In genomic region chr12:58871557-58871956, GRCh38 we compare ENCODE assay signal across 29 cellular contexts. TPM values are rescaled to one million over a fixed set of nuclear protein-coding genes. Genes with fewer than 3 reads are reported as not detected.
DNase-seq lines count a peak whose midpoint lies in the region; ATAC-seq, FAIRE-seq and TF ChIP-seq lines count a peak whose summit lies in the region.
"Had no signal": no experiment of that assay in that cellular context is flagged by ENCODE, and none has a peak within 500 bp of the region (broad histone marks: within the 10 kb centered on the region; RNA-seq: fewer than 3 reads in every experiment).

No MANE protein-coding gene starts in this region.

- DNase-seq in EL (peak; percentile 31), OCI-M1 (lab: John Stamatoyannopoulos, UW) (peak; percentile 47), fibroblast of mammary gland (ENCODE audit: low read depth) (peak; percentile 55), small intestine (peak; percentile 23), natural killer cell (no peak), NCI-H2171 (lab: John Stamatoyannopoulos, UW) (no peak)
- DNase-seq in activated CD4-positive, alpha-beta memory T cell treated with anti-CD3 and anti-CD28 coated beads, Interleukin-2, amount 10 ng/mL, durations not matched to agents 7 days and 5 days: no peak
- DNase-seq: activated B cell treated with CpG ODN at 0.5 μM for 24 hours; activated CD8-positive, alpha-beta memory T cell treated with anti-CD3 and anti-CD28 coated beads, Interleukin-2, amount 50 U/mL, for 4 hours; activated naive CD8-positive, alpha-beta T cell treated with anti-CD3 and anti-CD28 coated beads for 36 hours; caudate nucleus; CD4-positive, alpha-beta T cell; gastrocnemius medialis; hypothalamus; KBM-7; left lung; naive thymus-derived CD8-positive, alpha-beta T cell; NCI-H187; NCI-H748 treated with DMSO at 0.1 percent for 48 hours; stimulated activated CD4-positive, alpha-beta T cell treated with anti-CD3 and anti-CD28 coated beads, Interleukin-4, amount 100 ng/mL, for 1 hour; stimulated activated naive CD4-positive, alpha-beta T cell; SW 1271; T1000; testis had no signal

- H3K4me1 ChIP-seq in small intestine (ENCODE audit: control insufficient read depth in 2 of 2, insufficient read depth in 1 of 2, low read depth in 1 of 2, low read length in 1 of 2): no peaks in the 10 kb centered on the region
- H3K4me1 ChIP-seq: gastrocnemius medialis, left lung, testis, vagina had no signal

- H3K4me1 Mint-ChIP-seq in natural killer cell: no peaks in the 10 kb centered on the region
- no peaks in the 10 kb centered on the region for H3K4me1 Mint-ChIP-seq in activated CD4-positive, alpha-beta memory T cell treated with anti-CD3 and anti-CD28 coated beads, Interleukin-2, amount 10 ng/mL, durations not matched to agents 7 days and 5 days
- H3K4me1 Mint-ChIP-seq: activated B cell treated with CpG ODN at 0.5 μM for 24 hours; activated naive CD8-positive, alpha-beta T cell treated with anti-CD3 and anti-CD28 coated beads for 36 hours; activated T-helper 17 cell treated with anti-CD3 and anti-CD28 coated beads, Interleukin-2, amount 50 U/mL, for 72 hours; mesothelial cell of epicardium; naive thymus-derived CD8-positive, alpha-beta T cell had no signal

- H3K9me3 Mint-ChIP-seq in natural killer cell: peaks cover 9 to 10% of the 10 kb centered on the region in 2 donors
- H3K9me3 Mint-ChIP-seq in activated CD4-positive, alpha-beta memory T cell treated with anti-CD3 and anti-CD28 coated beads, Interleukin-2, amount 10 ng/mL, durations not matched to agents 7 days and 5 days: peaks cover 4% of the 10 kb centered on the region
- H3K9me3 Mint-ChIP-seq: activated naive CD8-positive, alpha-beta T cell treated with anti-CD3 and anti-CD28 coated beads for 36 hours; activated T-helper 17 cell treated with anti-CD3 and anti-CD28 coated beads, Interleukin-2, amount 50 U/mL, for 72 hours; CD4-positive, alpha-beta T cell; mesothelial cell of epicardium had no signal

- H3K4me3 Mint-ChIP-seq in natural killer cell: no peak overlapping the region
- H3K4me3 Mint-ChIP-seq in activated CD4-positive, alpha-beta memory T cell treated with anti-CD3 and anti-CD28 coated beads, Interleukin-2, amount 10 ng/mL, durations not matched to agents 7 days and 5 days: no peak overlapping the region
- H3K4me3 Mint-ChIP-seq: activated B cell treated with CpG ODN at 0.5 μM for 24 hours; activated naive CD8-positive, alpha-beta T cell treated with anti-CD3 and anti-CD28 coated beads for 36 hours; activated T-helper 17 cell treated with anti-CD3 and anti-CD28 coated beads, Interleukin-2, amount 50 U/mL, for 72 hours; CD4-positive, alpha-beta T cell; mesothelial cell of epicardium; naive thymus-derived CD8-positive, alpha-beta T cell had no signal

- H3K36me3 Mint-ChIP-seq in natural killer cell: no peaks in the 10 kb centered on the region
- H3K36me3 Mint-ChIP-seq in activated CD4-positive, alpha-beta memory T cell treated with anti-CD3 and anti-CD28 coated beads, Interleukin-2, amount 10 ng/mL, durations not matched to agents 7 days and 5 days (ENCODE audit: low read depth): no peaks in the 10 kb centered on the region
- H3K36me3 Mint-ChIP-seq: activated naive CD8-positive, alpha-beta T cell treated with anti-CD3 and anti-CD28 coated beads for 36 hours; naive thymus-derived CD8-positive, alpha-beta T cell had no signal

- H3K36me3 ChIP-seq in small intestine (ENCODE audit: control insufficient read depth in 2 of 2, insufficient read depth in 2 of 2, low read length in 2 of 2): peaks cover 10 to 11% of the 10 kb centered on the region in 2 donors

- H3K9me3 ChIP-seq in small intestine (ENCODE audit: control insufficient read depth, low read depth): no peaks in the 10 kb centered on the region
- H3K9me3 ChIP-seq: gastrocnemius medialis, left lung, testis, vagina had no signal

- CTCF ChIA-PET in activated CD4-positive, alpha-beta memory T cell treated with anti-CD3 and anti-CD28 coated beads, Interleukin-2, amount 10 ng/mL, durations not matched to agents 7 days and 5 days (lab: Charles Lee): no interaction called here

- no peaks in the 10 kb centered on the region for H3K27me3 Mint-ChIP-seq in natural killer cell (ENCODE audit: low read depth in 2 of 2)
- no peaks in the 10 kb centered on the region for H3K27me3 Mint-ChIP-seq in activated CD4-positive, alpha-beta memory T cell treated with anti-CD3 and anti-CD28 coated beads, Interleukin-2, amount 10 ng/mL, durations not matched to agents 7 days and 5 days
- H3K27me3 Mint-ChIP-seq: activated B cell treated with CpG ODN at 0.5 μM for 24 hours; activated naive CD8-positive, alpha-beta T cell treated with anti-CD3 and anti-CD28 coated beads for 36 hours; activated T-helper 17 cell treated with anti-CD3 and anti-CD28 coated beads, Interleukin-2, amount 50 U/mL, for 72 hours; CD4-positive, alpha-beta T cell; naive thymus-derived CD8-positive, alpha-beta T cell had no signal

- H3K27ac ChIP-seq in small intestine (ENCODE audit: low read depth in 1 of 2, low read length in 1 of 2): no peak overlapping the region
- H3K27ac ChIP-seq: left lung, testis, vagina had no signal

- intact Hi-C loops in natural killer cell (cut with micrococcal nuclease): no loop called here

- no peak for ATAC-seq in natural killer cell
- ATAC-seq: activated T-helper 17 cell treated with anti-CD3 and anti-CD28 coated beads, Interleukin-2, amount 50 U/mL, for 72 hours; gastrocnemius medialis; left lung; naive thymus-derived CD8-positive, alpha-beta T cell had no signal

- H3K27ac Mint-ChIP-seq in natural killer cell: no peak overlapping the region
- no peak overlapping the region for H3K27ac Mint-ChIP-seq in activated CD4-positive, alpha-beta memory T cell treated with anti-CD3 and anti-CD28 coated beads, Interleukin-2, amount 10 ng/mL, durations not matched to agents 7 days and 5 days
- H3K27ac Mint-ChIP-seq: activated B cell treated with CpG ODN at 0.5 μM for 24 hours; activated naive CD8-positive, alpha-beta T cell treated with anti-CD3 and anti-CD28 coated beads for 36 hours; activated T-helper 17 cell treated with anti-CD3 and anti-CD28 coated beads, Interleukin-2, amount 50 U/mL, for 72 hours; CD4-positive, alpha-beta T cell; mesothelial cell of epicardium; naive thymus-derived CD8-positive, alpha-beta T cell had no signal

- FAIRE-seq in small intestine (lab: Jason Lieb, UNC): no peak
- FAIRE-seq: astrocyte, endothelial cell of umbilical vein had no signal

- POLR2A ChIA-PET in activated CD4-positive, alpha-beta memory T cell treated with anti-CD3 and anti-CD28 coated beads, Interleukin-2, amount 10 ng/mL, durations not matched to agents 7 days and 5 days (lab: Charles Lee): no interaction called here

- H3K4me3 ChIP-seq in fibroblast of mammary gland (ENCODE audit: control insufficient read depth, low read depth, low read length): no peak overlapping the region
- no peak overlapping the region for H3K4me3 ChIP-seq in small intestine (ENCODE audit: low read depth in 1 of 2, low read length in 2 of 2)
- H3K4me3 ChIP-seq: left lung, testis, vagina had no signal

- no peak for TF ChIP-seq CTCF in fibroblast of mammary gland (conservative IDR thresholded peaks at IDR 0.05; ENCODE audit: control insufficient read depth, insufficient read depth, low read depth, low read length)
- no peak for TF ChIP-seq CTCF in natural killer cell (IDR thresholded peaks at IDR 0.05)

- 50 to 58% (median 52%) methylated on average over 5 of the region's 5 CpGs for WGBS in small intestine, 3 donors

- H3K27me3 ChIP-seq in small intestine (ENCODE audit: control insufficient read depth in 2 of 2, insufficient read depth in 2 of 2, low read length in 2 of 2): no peaks in the 10 kb centered on the region
- H3K27me3 ChIP-seq: gastrocnemius medialis, left lung, testis, vagina had no signal

RNA-seq across cellular contexts. Expression of gene LRIG3, which starts 48.7 kb away (rescaled TPM):
- 10 to 100 TPM in 1 of 3 donors, 1 to 10 TPM in 2; 3.6 to 21.6 (median 3.8) TPM for polyA plus RNA-seq in small intestine
- under 1 TPM in 1 of 3 donors, not detected in 2; 0.18 TPM for total RNA-seq in natural killer cell
- under 1 TPM; 0.08 to 0.18 TPM for total RNA-seq in activated CD4-positive, alpha-beta memory T cell treated with anti-CD3 and anti-CD28 coated beads, Interleukin-2, amount 10 ng/mL, durations not matched to agents 7 days and 5 days
- total RNA-seq: activated B cell treated with CpG ODN at 0.5 μM for 24 hours; activated naive CD8-positive, alpha-beta T cell treated with anti-CD3 and anti-CD28 coated beads for 36 hours; activated T-helper 17 cell treated with anti-CD3 and anti-CD28 coated beads, Interleukin-2, amount 50 U/mL, for 72 hours; CD4-positive, alpha-beta T cell; naive thymus-derived CD8-positive, alpha-beta T cell had no signal
- polyA plus RNA-seq: naive thymus-derived CD8-positive, alpha-beta T cell had no signal

Comparison
In these comparisons a context has a peak if more than half of its experiments do, and no peak if none do; other contexts are left out.
1. DNase-seq: peak in EL (single experiment), OCI-M1 (single experiment), fibroblast of mammary gland (single experiment) and small intestine (single experiment); none in natural killer cell (single experiment), NCI-H2171 (single experiment) and activated CD4-positive, alpha-beta memory T cell treated with anti-CD3 and anti-CD28 coated beads, Interleukin-2, amount 10 ng/mL, durations not matched to agents 7 days and 5 days (single experiment).